Comparison of ENCODE assay signal across 1 cellular context in the genomic region with DNA sequence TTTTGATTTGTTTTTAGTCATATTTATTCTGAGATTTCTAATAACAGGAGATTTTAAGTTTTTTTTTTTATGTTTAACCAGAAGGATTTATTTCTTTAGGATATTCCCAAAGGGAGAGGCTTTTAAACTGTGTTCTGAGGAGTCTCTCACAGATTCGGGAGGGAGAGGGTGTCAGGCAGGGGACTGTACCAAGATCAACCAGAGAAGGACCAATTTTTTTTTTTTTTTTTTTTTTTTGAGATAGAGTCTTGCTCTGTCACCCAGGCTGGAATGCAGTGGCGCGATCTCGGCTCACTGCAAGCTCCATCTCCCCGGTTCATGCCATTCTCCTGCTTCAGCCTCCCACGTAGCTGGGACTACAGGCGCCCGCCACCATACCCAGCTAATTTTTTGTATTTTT. TPM values are rescaled to one million over a fixed set of nuclear protein-coding genes. Genes with fewer than 3 reads are reported as not detected.
"Had no signal": no experiment of that assay in that cellular context is flagged by ENCODE, and none has a peak within 500 bp of the region (broad histone marks: within the 10 kb centered on the region; RNA-seq: fewer than 3 reads in every experiment).

No MANE protein-coding gene starts in this region.

RNA-seq across cellular contexts. Expression of a gene that starts 37.0 kb away (rescaled TPM):
- total RNA-seq: H7 had no signal
